Comparison of ENCODE assay signal across 1 cellular context in the genomic region with DNA sequence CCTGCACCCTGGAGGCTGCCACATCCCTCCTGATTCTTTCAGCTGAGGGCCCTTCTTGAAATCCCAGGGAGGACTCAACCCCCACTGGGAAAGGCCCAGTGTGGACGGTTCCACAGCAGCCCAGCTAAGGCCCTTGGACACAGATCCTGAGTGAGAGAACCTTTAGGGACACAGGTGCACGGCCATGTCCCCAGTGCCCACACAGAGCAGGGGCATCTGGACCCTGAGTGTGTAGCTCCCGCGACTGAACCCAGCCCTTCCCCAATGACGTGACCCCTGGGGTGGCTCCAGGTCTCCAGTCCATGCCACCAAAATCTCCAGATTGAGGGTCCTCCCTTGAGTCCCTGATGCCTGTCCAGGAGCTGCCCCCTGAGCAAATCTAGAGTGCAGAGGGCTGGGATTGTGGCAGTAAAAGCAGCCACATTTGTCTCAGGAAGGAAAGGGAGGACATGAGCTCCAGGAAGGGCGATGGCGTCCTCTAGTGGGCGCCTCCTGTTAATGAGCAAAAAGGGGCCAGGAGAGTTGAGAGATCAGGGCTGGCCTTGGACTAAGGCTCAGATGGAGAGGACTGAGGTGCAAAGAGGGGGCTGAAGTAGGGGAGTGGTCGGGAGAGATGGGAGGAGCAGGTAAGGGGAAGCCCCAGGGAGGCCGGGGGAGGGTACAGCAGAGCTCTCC.
TF ChIP-seq lines count a peak whose summit lies in the region.

No MANE protein-coding gene starts in this region.

TF ChIP-seq in WTC11, 78 proteins besides CTCF, POLR2A, EP300 and RAD21 (continued from another document):
- TF ChIP-seq, protein P1, sequence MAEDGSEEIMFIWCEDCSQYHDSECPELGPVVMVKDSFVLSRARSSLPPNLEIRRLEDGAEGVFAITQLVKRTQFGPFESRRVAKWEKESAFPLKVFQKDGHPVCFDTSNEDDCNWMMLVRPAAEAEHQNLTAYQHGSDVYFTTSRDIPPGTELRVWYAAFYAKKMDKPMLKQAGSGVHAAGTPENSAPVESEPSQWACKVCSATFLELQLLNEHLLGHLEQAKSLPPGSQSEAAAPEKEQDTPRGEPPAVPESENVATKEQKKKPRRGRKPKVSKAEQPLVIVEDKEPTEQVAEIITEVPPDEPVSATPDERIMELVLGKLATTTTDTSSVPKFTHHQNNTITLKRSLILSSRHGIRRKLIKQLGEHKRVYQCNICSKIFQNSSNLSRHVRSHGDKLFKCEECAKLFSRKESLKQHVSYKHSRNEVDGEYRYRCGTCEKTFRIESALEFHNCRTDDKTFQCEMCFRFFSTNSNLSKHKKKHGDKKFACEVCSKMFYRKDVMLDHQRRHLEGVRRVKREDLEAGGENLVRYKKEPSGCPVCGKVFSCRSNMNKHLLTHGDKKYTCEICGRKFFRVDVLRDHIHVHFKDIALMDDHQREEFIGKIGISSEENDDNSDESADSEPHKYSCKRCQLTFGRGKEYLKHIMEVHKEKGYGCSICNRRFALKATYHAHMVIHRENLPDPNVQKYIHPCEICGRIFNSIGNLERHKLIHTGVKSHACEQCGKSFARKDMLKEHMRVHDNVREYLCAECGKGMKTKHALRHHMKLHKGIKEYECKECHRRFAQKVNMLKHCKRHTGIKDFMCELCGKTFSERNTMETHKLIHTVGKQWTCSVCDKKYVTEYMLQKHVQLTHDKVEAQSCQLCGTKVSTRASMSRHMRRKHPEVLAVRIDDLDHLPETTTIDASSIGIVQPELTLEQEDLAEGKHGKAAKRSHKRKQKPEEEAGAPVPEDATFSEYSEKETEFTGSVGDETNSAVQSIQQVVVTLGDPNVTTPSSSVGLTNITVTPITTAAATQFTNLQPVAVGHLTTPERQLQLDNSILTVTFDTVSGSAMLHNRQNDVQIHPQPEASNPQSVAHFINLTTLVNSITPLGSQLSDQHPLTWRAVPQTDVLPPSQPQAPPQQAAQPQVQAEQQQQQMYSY (CRISPR knock-in tag; IDR thresholded peaks at IDR 0.05): no peak
- TF ChIP-seq ZNF416 (CRISPR knock-in tag; IDR thresholded peaks at IDR 0.05): no peak
- TF ChIP-seq ELF4 (CRISPR knock-in tag; IDR thresholded peaks at IDR 0.05; ENCODE audit: low read depth): no peak
- TF ChIP-seq, protein P2, sequence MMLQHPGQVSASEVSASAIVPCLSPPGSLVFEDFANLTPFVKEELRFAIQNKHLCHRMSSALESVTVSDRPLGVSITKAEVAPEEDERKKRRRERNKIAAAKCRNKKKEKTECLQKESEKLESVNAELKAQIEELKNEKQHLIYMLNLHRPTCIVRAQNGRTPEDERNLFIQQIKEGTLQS (CRISPR knock-in tag; conservative IDR thresholded peaks at IDR 0.05): no peak
- TF ChIP-seq EMX1 (CRISPR knock-in tag; IDR thresholded peaks at IDR 0.05): no peak
- TF ChIP-seq ZNF317 (CRISPR knock-in tag; IDR thresholded peaks at IDR 0.05; ENCODE audit: borderline replicate concordance, low read depth): no peak
- TF ChIP-seq, protein P3, sequence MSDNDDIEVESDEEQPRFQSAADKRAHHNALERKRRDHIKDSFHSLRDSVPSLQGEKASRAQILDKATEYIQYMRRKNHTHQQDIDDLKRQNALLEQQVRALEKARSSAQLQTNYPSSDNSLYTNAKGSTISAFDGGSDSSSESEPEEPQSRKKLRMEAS (CRISPR knock-in tag; IDR thresholded peaks at IDR 0.05): no peak
- TF ChIP-seq ESRRA (CRISPR knock-in tag; IDR thresholded peaks at IDR 0.05; ENCODE audit: borderline replicate concordance): no peak
- no peak for TF ChIP-seq RELA (CRISPR knock-in tag; IDR thresholded peaks at IDR 0.05; ENCODE audit: borderline replicate concordance)
- TF ChIP-seq IRF2 (CRISPR knock-in tag; IDR thresholded peaks at IDR 0.05; ENCODE audit: borderline replicate concordance, low read depth): no peak
- TF ChIP-seq ZNF671 (CRISPR knock-in tag; IDR thresholded peaks at IDR 0.05): no peak
- no peak for TF ChIP-seq ZNF396 (CRISPR knock-in tag; IDR thresholded peaks at IDR 0.05; ENCODE audit: borderline replicate concordance)
TF ChIP-seq in WTC11: peak in this region for 0.
